ENCODE assay signal across 8 cellular contexts in the genomic region with DNA sequence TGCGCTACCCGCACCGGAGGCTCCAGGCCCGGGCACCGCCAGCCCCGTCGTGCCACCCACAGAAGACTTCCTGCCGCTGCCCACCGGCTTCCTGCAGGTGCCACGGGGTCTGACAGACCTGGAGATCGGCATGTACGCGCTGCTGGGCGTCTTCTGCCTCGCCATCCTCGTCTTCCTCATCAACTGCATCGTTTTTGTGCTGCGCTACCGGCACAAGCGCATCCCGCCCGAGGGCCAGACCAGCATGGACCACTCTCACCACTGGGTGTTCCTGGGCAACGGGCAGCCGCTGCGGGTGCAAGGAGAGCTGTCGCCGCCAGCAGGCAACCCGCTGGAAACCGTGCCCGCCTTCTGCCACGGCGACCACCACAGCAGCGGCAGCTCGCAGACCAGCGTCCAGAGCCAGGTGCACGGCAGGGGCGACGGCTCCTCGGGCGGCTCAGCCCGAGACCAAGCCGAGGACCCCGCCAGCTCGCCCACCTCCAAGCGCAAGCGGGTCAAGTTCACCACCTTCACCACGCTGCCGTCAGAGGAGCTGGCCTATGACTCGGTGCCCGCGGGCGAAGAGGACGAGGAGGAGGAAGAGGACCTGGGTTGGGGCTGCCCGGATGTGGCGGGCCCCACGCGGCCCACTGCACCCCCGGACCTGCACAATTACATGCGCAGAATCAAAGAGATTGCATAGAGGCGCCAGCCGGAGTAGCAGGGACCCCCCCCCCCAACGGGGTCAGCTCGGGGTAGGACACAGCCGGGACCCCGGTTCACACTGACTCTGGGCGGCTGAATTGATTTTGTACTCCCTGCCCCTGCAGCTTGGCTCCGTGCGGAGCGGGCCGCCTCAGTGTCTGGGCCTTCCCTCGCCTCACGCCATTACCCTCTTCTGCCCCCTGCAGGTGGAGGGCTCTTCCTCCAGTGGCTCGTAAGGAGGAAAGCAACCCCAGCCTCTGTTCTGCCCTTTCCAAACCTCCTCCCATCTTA. TPM values are rescaled to one million over a fixed set of nuclear protein-coding genes. Genes with fewer than 3 reads are reported as not detected.
A peak's percentile ranks its signal among the peaks of the same experiment; 100 is the strongest.
DNase-seq lines count a peak whose midpoint lies in the region; ATAC-seq, FAIRE-seq and TF ChIP-seq lines count a peak whose summit lies in the region.

No MANE protein-coding gene starts in this region.

- H3K27ac ChIP-seq in A549, result peak overlapping the region in 1 of 2 experiments; percentile 51; a peak in 1 of 6 replicates
- H3K27ac ChIP-seq in mammary epithelial cell (ENCODE audit: insufficient read depth, low read depth, low read length), result no peak overlapping the region

- peak overlapping the region; percentile 70 for H3K4me2 ChIP-seq in A549
- peak overlapping the region; percentile 74 for H3K4me2 ChIP-seq in mammary epithelial cell (ENCODE audit: insufficient read depth, low read depth, low read length)

- H3K27me3 Mint-ChIP-seq in activated B cell treated with CpG ODN at 0.5 μM for 24 hours, result peaks cover 39% of the 10 kb centered on the region

- TF ChIP-seq POLR2A in A549 (IDR thresholded peaks at IDR 0.05; ENCODE audit: low read length) (no peak), NB4 (IDR thresholded peaks at IDR 0.05; ENCODE audit: extremely low read depth, insufficient read length) (no peak)

- H3K79me2 ChIP-seq in mammary epithelial cell (ENCODE audit: insufficient read depth, low read length), result no peaks in the 10 kb centered on the region

- POLR2A ChIA-PET in A549 (lab: Yijun Ruan, JAX) (no interaction called here), activated B cell treated with CpG ODN at 0.5 μM for 24 hours (lab: Charles Lee) (no interaction called here)

- no TSS peak for BruUV-seq in mammary epithelial cell (replicated peaks; lab: Mats Ljungman, UMichigan)

- DNase-seq in A549 (ENCODE audit: low read depth in 1 of 2, low spot score in 1 of 2) (peak; percentile 67 to 71), NB4 (ENCODE audit: low read depth) (peak; percentile 84), activated B cell treated with CpG ODN at 0.5 μM for 24 hours (peak; percentile 53), mammary epithelial cell (peak; percentile 32), kidney glomerular epithelial cell (lab: John Stamatoyannopoulos, UW) (peak; percentile 4), NCI-H2107 treated with DMSO at 0.1 percent for 48 hours (lab: John Stamatoyannopoulos, UW; ENCODE audit: unreplicated experiment) (no peak)
- peak; percentile 45 to 68 for DNase-seq in stimulated activated CD4-positive, alpha-beta T cell treated with anti-CD3 and anti-CD28 coated beads, Interleukin-1b, Interleukin-23, amount 100 ng/mL, for 1 hour (ENCODE audit: low read depth in 2 of 2)

- H3K4me3 ChIP-seq in A549 (no peak overlapping the region), NB4 (ENCODE audit: low read depth, low read length) (no peak overlapping the region), mammary epithelial cell (replicated peaks in 1 of 3; ENCODE audit: insufficient read depth in 1 of 3, low read depth in 2 of 3, low read length in 3 of 3) (peak overlapping the region in 1 of 3 experiments; percentile 3)

- dilution Hi-C loops in mammary epithelial cell (cut with HindIII; ENCODE audit: low sequenced_read_pairs), result no loop called here

- H2AFZ ChIP-seq in mammary epithelial cell (ENCODE audit: low read depth, low read length), result peak overlapping the region; percentile 75

- no peaks in the 10 kb centered on the region for H3K9me3 ChIP-seq in A549
- no peaks in the 10 kb centered on the region for H3K9me3 ChIP-seq in mammary epithelial cell (replicated peaks; ENCODE audit: insufficient read depth, low read length)

- peak; percentile 83 to 98 for ATAC-seq in A549
- peak; percentile 71 for ATAC-seq in GM18511 (IDR thresholded peaks at IDR 0.05; ENCODE audit: unreplicated experiment)
- peak; percentile 95 for ATAC-seq in activated B cell treated with CpG ODN at 0.5 μM for 24 hours (ENCODE audit: low read depth)

- H3K27me3 ChIP-seq in mammary epithelial cell (ENCODE audit: insufficient read depth, low read length), result no peaks in the 10 kb centered on the region

- TF ChIP-seq EP300 in A549 (IDR thresholded peaks at IDR 0.05), result no peak

- FAIRE-seq in A549 (lab: Jason Lieb, UNC), result no peak

- no peaks in the 10 kb centered on the region for H3K36me3 Mint-ChIP-seq in activated B cell treated with CpG ODN at 0.5 μM for 24 hours (ENCODE audit: low read depth)

- 61% methylated on average over 61 of the region's 73 CpGs for WGBS in A549 (ENCODE audit: missing lambda C conversion rate)
- WGBS in mammary epithelial cell (ENCODE audit: low coverage, missing lambda C conversion rate), result 16% methylated on average over 29 of the region's 73 CpGs

- peaks cover 5% of the 10 kb centered on the region for H3K4me1 Mint-ChIP-seq in activated B cell treated with CpG ODN at 0.5 μM for 24 hours

- H3K27ac Mint-ChIP-seq in activated B cell treated with CpG ODN at 0.5 μM for 24 hours, result no peak overlapping the region

- intact Hi-C loops in activated B cell treated with CpG ODN at 0.5 μM for 24 hours (cut with micrococcal nuclease) (loop anchor here (1.0 kb wide), 3 partner anchors 96 to 438 kb away; no protein-coding TSS in a partner anchor), mammary epithelial cell (cut with micrococcal nuclease) (loop anchor here (1.0 to 10.0 kb wide), 4 partner anchors 53 to 477 kb away; a partner anchor contains a TSS)

- no peaks in the 10 kb centered on the region for H3K4me1 ChIP-seq in A549
- peaks cover 7% of the 10 kb centered on the region for H3K4me1 ChIP-seq in mammary epithelial cell (ENCODE audit: insufficient read depth, low read length)

- TF ChIP-seq CTCF in A549 (IDR thresholded peaks at IDR 0.05) (peak; percentile 79), NB4 (IDR thresholded peaks at IDR 0.05; ENCODE audit: low read depth, low read length) (peak; percentile 89), activated B cell treated with CpG ODN at 0.5 μM for 24 hours (IDR thresholded peaks at IDR 0.05) (peak; percentile 38), mammary epithelial cell (conservative IDR thresholded peaks at IDR 0.05 in 1 of 2, IDR thresholded peaks at IDR 0.05 in 1 of 2; ENCODE audit: extremely low read depth in 1 of 2, insufficient read depth in 1 of 2, low read depth in 1 of 2, low read length in 2 of 2) (peak; percentile 85 to 94)

- in situ Hi-C loops in mammary epithelial cell (cut with MboI; ENCODE audit: low sequenced_read_pairs in 2 of 2), result no loop called here

- peak; percentile 72 to 78 for TF ChIP-seq RAD21 in A549 (conservative IDR thresholded peaks at IDR 0.05 in 1 of 2, IDR thresholded peaks at IDR 0.05 in 1 of 2)

- no peaks in the 10 kb centered on the region for H3K9me3 Mint-ChIP-seq in activated B cell treated with CpG ODN at 0.5 μM for 24 hours

- H4K20me1 ChIP-seq in mammary epithelial cell (ENCODE audit: insufficient read depth, low read length), result no peaks in the 10 kb centered on the region

- CTCF ChIA-PET in A549 (lab: Yijun Ruan, JAX), result interaction anchor here (0.6 to 5.3 kb wide), 53 partner anchors 10 to 855 kb away, joined by 3 to 49 read pairs (median 5); a partner anchor contains a TSS
- CTCF ChIA-PET in activated B cell treated with CpG ODN at 0.5 μM for 24 hours (lab: Charles Lee), result interaction anchor here (0.6 to 2.2 kb wide), 9 partner anchors 10 to 437 kb away, joined by 3 to 10 read pairs (median 3); no protein-coding TSS in a partner anchor
- CTCF ChIA-PET in mammary epithelial cell (lab: Charles Lee; ENCODE audit: low non-redundant PET), result no interaction called here

- no peaks in the 10 kb centered on the region for H3K36me3 ChIP-seq in mammary epithelial cell (ENCODE audit: insufficient read depth, low read length)

- peak overlapping the region; percentile 77 for H3K4me3 Mint-ChIP-seq in activated B cell treated with CpG ODN at 0.5 μM for 24 hours

- H3K9ac ChIP-seq in mammary epithelial cell (ENCODE audit: insufficient read depth, low read length), result no peak overlapping the region

TF ChIP-seq in A549, 52 proteins besides CTCF, POLR2A, EP300 and RAD21:
- TF ChIP-seq, protein P1, sequence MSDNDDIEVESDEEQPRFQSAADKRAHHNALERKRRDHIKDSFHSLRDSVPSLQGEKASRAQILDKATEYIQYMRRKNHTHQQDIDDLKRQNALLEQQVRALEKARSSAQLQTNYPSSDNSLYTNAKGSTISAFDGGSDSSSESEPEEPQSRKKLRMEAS (IDR thresholded peaks at IDR 0.05), result no peak
- TF ChIP-seq ZFP36 (IDR thresholded peaks at IDR 0.05; ENCODE audit: borderline replicate concordance, partially characterized antibody) (no peak), RARB (CRISPR knock-in tag; IDR thresholded peaks at IDR 0.05) (no peak), MYC (IDR thresholded peaks at IDR 0.05; ENCODE audit: borderline replicate concordance, low read length) (no peak), TFCP2L1 (CRISPR knock-in tag; IDR thresholded peaks at IDR 0.05) (no peak), HOXB13 (CRISPR knock-in tag; IDR thresholded peaks at IDR 0.05; ENCODE audit: low read depth) (no peak), SMC3 (IDR thresholded peaks at IDR 0.05) (peak; percentile 77), HEYL (CRISPR knock-in tag; IDR thresholded peaks at IDR 0.05) (no peak)
- TF ChIP-seq, protein P2, sequence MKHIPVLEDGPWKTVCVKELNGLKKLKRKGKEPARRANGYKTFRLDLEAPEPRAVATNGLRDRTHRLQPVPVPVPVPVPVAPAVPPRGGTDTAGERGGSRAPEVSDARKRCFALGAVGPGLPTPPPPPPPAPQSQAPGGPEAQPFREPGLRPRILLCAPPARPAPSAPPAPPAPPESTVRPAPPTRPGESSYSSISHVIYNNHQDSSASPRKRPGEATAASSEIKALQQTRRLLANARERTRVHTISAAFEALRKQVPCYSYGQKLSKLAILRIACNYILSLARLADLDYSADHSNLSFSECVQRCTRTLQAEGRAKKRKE (CRISPR knock-in tag; IDR thresholded peaks at IDR 0.05; ENCODE audit: low read depth), result no peak

RNA-seq across cellular contexts. Expression of a gene that starts 58.5 kb away (rescaled TPM):
- polyA plus RNA-seq in A549 (2011; rRNA removed) (not detected in 2 replicates), A549 (2017; fragmentation: RNase III; extraction: RNeasy Plus Mini Kit Qiagen cat#74134 plus additional on column Dnase treatment) (not detected in 3 replicates), mammary epithelial cell (not detected)
- not detected in 2 replicates for polyA plus RNA-seq in A549 (2012; cell fraction: cytosol; rRNA removed)
- not detected in 2 replicates for polyA plus RNA-seq in A549 (2012; cell fraction: nucleus; rRNA removed)
- polyA minus RNA-seq in A549 (2011; rRNA and poly(A)+ RNA removed), result 0.05 TPM in 1 of 2 replicates, not detected in the other
- total RNA-seq in activated B cell treated with CpG ODN at 0.5 μM for 24 hours (not detected in 2 replicates), mammary epithelial cell (not detected)
- polyA minus RNA-seq in mammary epithelial cell, result not detected

Comparison
In these comparisons a context has a peak if more than half of its experiments do, and no peak if none do; other contexts are left out.
1. CTCF ChIP-seq: peak in every context shown above with its lines; median percentile 90 in mammary epithelial cell; 89 in NB4; 79 in A549; 38 in activated B cell treated with CpG ODN at 0.5 μM for 24 hours.